8 cellular contexts compared by ENCODE assay signal in genomic region chr2:68441179-68441993, GRCh38. TPM values are rescaled to one million over a fixed set of nuclear protein-coding genes. Genes with fewer than 3 reads are reported as not detected.
DNase-seq lines count a peak whose midpoint lies in the region; ATAC-seq and TF ChIP-seq lines count a peak whose summit lies in the region.

No MANE protein-coding gene starts in this region.

- H3F3A ChIP-seq in OCI-LY1 (ENCODE audit: insufficient read depth, low read length) = no peaks in the 10 kb centered on the region

- H3K4me3 Mint-ChIP-seq in natural killer cell = peak overlapping the region; percentile 85

- H3K36me3 ChIP-seq in OCI-LY1 (ENCODE audit: insufficient read depth, low read length) = no peaks in the 10 kb centered on the region

- H2AFZ ChIP-seq in OCI-LY1 (ENCODE audit: low read length) = no peak overlapping the region

- peak; percentile 94 for TF ChIP-seq CTCF in OCI-LY1 (IDR thresholded peaks at IDR 0.05; ENCODE audit: low read length)
- peak; percentile 93 for TF ChIP-seq CTCF in natural killer cell (IDR thresholded peaks at IDR 0.05)

- peak overlapping the region; percentile 67 for H3K27ac ChIP-seq in OCI-LY1 (ENCODE audit: low read depth, low read length, poor library complexity, severe bottlenecking)
- H3K27ac ChIP-seq in epithelial cell of prostate = no peak overlapping the region

- no peaks in the 10 kb centered on the region for H3K79me2 ChIP-seq in OCI-LY1 (ENCODE audit: insufficient read depth, low read length)

- peak; percentile 96 for ATAC-seq in GM21619 (IDR thresholded peaks at IDR 0.05; ENCODE audit: unreplicated experiment)
- peak; percentile 80 to 96 (median 86) for ATAC-seq in natural killer cell

- intact Hi-C loops in natural killer cell (cut with micrococcal nuclease) = loop anchor here (1.0 to 10.0 kb wide), 7 partner anchors 17 to 319 kb away; partner anchors contain the start of genes APLF and FBXO48

- peak overlapping the region; percentile 10; the same call in 1 of the 2 replicates for H3K4me2 ChIP-seq in OCI-LY1 (ENCODE audit: low read length)

- no peaks in the 10 kb centered on the region for H3K9me3 ChIP-seq in OCI-LY1 (ENCODE audit: low read length)

- no peaks in the 10 kb centered on the region for H3K9me3 Mint-ChIP-seq in natural killer cell

- H3K4me3 ChIP-seq in Jurkat, Clone E6-1 (ENCODE audit: low read length) = no peak overlapping the region
- no peak overlapping the region for H3K4me3 ChIP-seq in OCI-LY1 (ENCODE audit: low read depth, low read length, poor library complexity, severe bottlenecking)

- H3K9me2 ChIP-seq in OCI-LY1 (ENCODE audit: low read depth, low read length) = no peaks in the 10 kb centered on the region

- H3K27me3 Mint-ChIP-seq in natural killer cell (ENCODE audit: low read depth in 2 of 2) = no peaks in the 10 kb centered on the region

- H3K27ac Mint-ChIP-seq in natural killer cell = peak overlapping the region; percentile 97 to 99

- no peaks in the 10 kb centered on the region for H3K27me3 ChIP-seq in OCI-LY1 (ENCODE audit: insufficient read depth, low read length)

- H3K9ac ChIP-seq in OCI-LY1 (ENCODE audit: low read length) = peak overlapping the region; percentile 2; the same call in 1 of the 2 replicates

- no peaks in the 10 kb centered on the region for H4K20me1 ChIP-seq in OCI-LY1 (ENCODE audit: insufficient read depth, low read length)

- peaks cover 42 to 43% of the 10 kb centered on the region in 2 donors for H3K4me1 Mint-ChIP-seq in natural killer cell

- no peaks in the 10 kb centered on the region for H3K36me3 Mint-ChIP-seq in natural killer cell

- H3K4me1 ChIP-seq in OCI-LY1 (ENCODE audit: insufficient read depth, low read length, severe bottlenecking) = peaks cover 44% of the 10 kb centered on the region

- DNase-seq in DMS153 treated with DMSO at 0.1 percent for 48 hours (lab: John Stamatoyannopoulos, UW; ENCODE audit: unreplicated experiment) = peak; percentile 88
- DNase-seq in Jurkat, Clone E6-1 (ENCODE audit: low read depth, low spot score) = peak; percentile 89
- peak; percentile 62 for DNase-seq in activated CD8-positive, alpha-beta memory T cell treated with anti-CD3 and anti-CD28 coated beads, Interleukin-2, amount 50 U/mL, for 24 hours (ENCODE audit: extremely low read depth)
- DNase-seq in epithelial cell of prostate (ENCODE audit: low read depth, low spot score) = peak; percentile 24
- peak; percentile 71 for DNase-seq in natural killer cell
- peak; percentile 21 to 77 (median 70) for DNase-seq in stimulated activated naive CD4-positive, alpha-beta T cell (lab: John Stamatoyannopoulos, UW)

RNA-seq across cellular contexts. Expression of gene FBXO48, which starts 25.7 kb away (rescaled TPM):
- polyA plus RNA-seq in Jurkat, Clone E6-1 (2012; ENCODE audit: insufficient read depth, insufficient read length) = 2.2 TPM
- 1 to 10 TPM in 2 of 3 donors, under 1 TPM in 1; 0.96 to 1.3 (median 1.1) TPM for total RNA-seq in natural killer cell

RNA-seq across cellular contexts. Expression of gene APLF, which starts 26.0 kb away (rescaled TPM):
- polyA plus RNA-seq in Jurkat, Clone E6-1 (2012; ENCODE audit: insufficient read depth, insufficient read length) = 1.7 TPM
- 1 to 10 TPM; 2.2 to 4.3 (median 3.8) TPM for total RNA-seq in natural killer cell

Comparison
In these comparisons a context has a peak if more than half of its experiments do, and no peak if none do; other contexts are left out.
1. DNase-seq: peak in every context shown above with its lines; median percentile 89 in Jurkat, Clone E6-1; 88 in DMS153 treated with DMSO at 0.1 percent for 48 hours; 71 in natural killer cell; 70 in stimulated activated naive CD4-positive, alpha-beta T cell; 62 in activated CD8-positive, alpha-beta memory T cell treated with anti-CD3 and anti-CD28 coated beads, Interleukin-2, amount 50 U/mL, for 24 hours; 24 in epithelial cell of prostate.